19 cellular contexts compared by ENCODE assay signal in genomic region chr3:181723064-181723463, GRCh38. TPM values are rescaled to one million over a fixed set of nuclear protein-coding genes. Genes with fewer than 3 reads are reported as not detected.
DNase-seq lines count a peak whose midpoint lies in the region; ATAC-seq and TF ChIP-seq lines count a peak whose summit lies in the region.
"Had no signal": no experiment of that assay in that cellular context is flagged by ENCODE, and none has a peak within 500 bp of the region (broad histone marks: within the 10 kb centered on the region; RNA-seq: fewer than 3 reads in every experiment).

No MANE protein-coding gene starts in this region.

- no peak overlapping the region for H3K4me3 ChIP-seq in Karpas-422 (ENCODE audit: low read length)
- H3K4me3 ChIP-seq: BLaER1 treated with 17β-estradiol and CSF1 and Interleukin-3, amounts not matched to agents 10 nM and 100 nM; Peyer's patch; suprapubic skin had no signal

- peaks cover 18% of the 10 kb centered on the region for H3K4me1 ChIP-seq in Karpas-422 (ENCODE audit: low read length)
- H3K4me1 ChIP-seq: BLaER1 treated with 17β-estradiol and CSF1 and Interleukin-3, amounts not matched to agents 10 nM and 100 nM had no signal

- H4K20me1 ChIP-seq in Karpas-422 (ENCODE audit: insufficient read depth, low read depth, low read length), result no peaks in the 10 kb centered on the region

- peaks cover 14% of the 10 kb centered on the region for H3K4me1 Mint-ChIP-seq in stimulated activated naive CD8-positive, alpha-beta T cell treated with anti-CD3 and anti-CD28 coated beads, Interleukin-15, Interleukin-2, amounts not matched to agents 100 ng/mL and 50 ng/mL, for 24 hours (ENCODE audit: low read depth)
- peaks cover 95% of the 10 kb centered on the region for H3K4me1 Mint-ChIP-seq in neural crest cell

- TF ChIP-seq CTCF in neural crest cell (conservative IDR thresholded peaks at IDR 0.05), result no peak

- H3K9me2 ChIP-seq in Karpas-422 (replicated peaks; ENCODE audit: insufficient read depth, low read length), result no peaks in the 10 kb centered on the region

- H2AFZ ChIP-seq in Karpas-422 (ENCODE audit: low read length), result no peak overlapping the region

- H3K9me3 Mint-ChIP-seq in stimulated activated naive CD8-positive, alpha-beta T cell treated with anti-CD3 and anti-CD28 coated beads, Interleukin-15, Interleukin-2, amounts not matched to agents 100 ng/mL and 50 ng/mL, for 24 hours, result peaks cover 12% of the 10 kb centered on the region
- H3K9me3 Mint-ChIP-seq in neural crest cell, result no peaks in the 10 kb centered on the region

- no peaks in the 10 kb centered on the region for H3K79me2 ChIP-seq in Karpas-422 (ENCODE audit: low read length)

- H3K27me3 ChIP-seq in Karpas-422 (ENCODE audit: low read length), result no peaks in the 10 kb centered on the region

- H3K9me3 ChIP-seq in Karpas-422 (ENCODE audit: low read length), result no peaks in the 10 kb centered on the region
- H3K9me3 ChIP-seq: suprapubic skin had no signal

- peaks cover 27% of the 10 kb centered on the region for H3K36me3 Mint-ChIP-seq in stimulated activated naive CD8-positive, alpha-beta T cell treated with anti-CD3 and anti-CD28 coated beads, Interleukin-15, Interleukin-2, amounts not matched to agents 100 ng/mL and 50 ng/mL, for 24 hours (ENCODE audit: low read depth)
- peaks cover 14% of the 10 kb centered on the region for H3K36me3 Mint-ChIP-seq in neural crest cell (ENCODE audit: low read depth)

- peak overlapping the region; percentile 94 for H3K27ac ChIP-seq in caudate nucleus (ENCODE audit: low read depth, low read length)
- H3K27ac ChIP-seq in Karpas-422 (ENCODE audit: low read length), result no peak overlapping the region
- H3K27ac ChIP-seq: BLaER1 treated with 17β-estradiol and CSF1 and Interleukin-3, amounts not matched to agents 10 nM and 100 nM; Peyer's patch; suprapubic skin had no signal

- H3K27ac Mint-ChIP-seq in stimulated activated naive CD8-positive, alpha-beta T cell treated with anti-CD3 and anti-CD28 coated beads, Interleukin-15, Interleukin-2, amounts not matched to agents 100 ng/mL and 50 ng/mL, for 24 hours, result no peak overlapping the region
- H3K27ac Mint-ChIP-seq in neural crest cell (ENCODE audit: unreplicated experiment), result no peak overlapping the region
- H3K27ac Mint-ChIP-seq: T-cell had no signal

- no peak overlapping the region for H3K9ac ChIP-seq in Karpas-422 (ENCODE audit: low read length)
- H3K9ac ChIP-seq: BLaER1 treated with 17β-estradiol and CSF1 and Interleukin-3, amounts not matched to agents 10 nM and 100 nM had no signal

- no peak overlapping the region for H3K4me2 ChIP-seq in Karpas-422 (ENCODE audit: low read depth, low read length, poor library complexity, severe bottlenecking)
- H3K4me2 ChIP-seq: BLaER1 treated with 17β-estradiol and CSF1 and Interleukin-3, amounts not matched to agents 10 nM and 100 nM had no signal

- H3K36me3 ChIP-seq in Karpas-422 (ENCODE audit: insufficient read depth, low read length), result no peaks in the 10 kb centered on the region
- H3K36me3 ChIP-seq: BLaER1 treated with 17β-estradiol and CSF1 and Interleukin-3, amounts not matched to agents 10 nM and 100 nM; Peyer's patch; suprapubic skin had no signal

- no peak for DNase-seq in stimulated activated naive CD8-positive, alpha-beta T cell treated with anti-CD3 and anti-CD28 coated beads, Interleukin-15, Interleukin-2, amounts not matched to agents 100 U/mL and 50 U/mL, for 24 hours
- peak in 2 of 61 donors; percentile 25 to 40 for DNase-seq in caudate nucleus (lab: John Stamatoyannopoulos, UW)
- DNase-seq in neural crest cell (ENCODE audit: low read depth, low spot score), result no peak
- no peak for DNase-seq in Karpas-422
- no peak for DNase-seq in activated CD4-positive, alpha-beta T cell treated with anti-CD3 and anti-CD28 coated beads, Interleukin-2, amount 50 U/mL, for 1 hour
- DNase-seq: activated naive CD4-positive, alpha-beta T cell; amniotic stem cell; left cardiac atrium; NCI-H1092 treated with DMSO at 0.1 percent for 48 hours; NCI-H2029; NCI-H526 treated with DMSO at 0.1 percent for 48 hours; Peyer's patch; T-cell had no signal

- H3K4me3 Mint-ChIP-seq in stimulated activated naive CD8-positive, alpha-beta T cell treated with anti-CD3 and anti-CD28 coated beads, Interleukin-15, Interleukin-2, amounts not matched to agents 100 ng/mL and 50 ng/mL, for 24 hours, result peak overlapping the region; percentile 48
- peak overlapping the region; percentile 78 for H3K4me3 Mint-ChIP-seq in neural crest cell
- H3K4me3 Mint-ChIP-seq: T-cell had no signal

- ATAC-seq in stimulated activated naive CD8-positive, alpha-beta T cell treated with anti-CD3 and anti-CD28 coated beads, Interleukin-15, Interleukin-2, amounts not matched to agents 100 U/mL and 50 U/mL, for 24 hours, result no peak
- no peak for ATAC-seq in GM21447 (IDR thresholded peaks at IDR 0.05; ENCODE audit: unreplicated experiment)
- ATAC-seq: left cardiac atrium, T-cell had no signal

- H3K27me3 Mint-ChIP-seq in stimulated activated naive CD8-positive, alpha-beta T cell treated with anti-CD3 and anti-CD28 coated beads, Interleukin-15, Interleukin-2, amounts not matched to agents 100 ng/mL and 50 ng/mL, for 24 hours, result peaks cover 97% of the 10 kb centered on the region
- H3K27me3 Mint-ChIP-seq in neural crest cell (ENCODE audit: low read depth), result peaks cover 5% of the 10 kb centered on the region

RNA-seq across cellular contexts. Expression of gene SOX2, which starts 11.3 kb away (rescaled TPM):
- total RNA-seq in neural crest cell, result 105 and 110 TPM in 2 replicates
- total RNA-seq in Karpas-422 (2014; rRNA removed; shearing (Covaris generic); ENCODE audit: low replicate concordance), result 0.51 and 0.63 TPM in 2 replicates
- total RNA-seq: cardiac septum, pulmonary artery endothelial cell had no signal

Comparison
In these comparisons a context has a peak if more than half of its experiments do, and no peak if none do; other contexts are left out.
1. RNA of gene SOX2, which starts 11.3 kb away (total RNA-seq): 105 to 110 TPM in neural crest cell; 0.51 to 0.63 TPM in Karpas-422; every median in the first group is over 10 times any median in the second.